In the genomic region with DNA sequence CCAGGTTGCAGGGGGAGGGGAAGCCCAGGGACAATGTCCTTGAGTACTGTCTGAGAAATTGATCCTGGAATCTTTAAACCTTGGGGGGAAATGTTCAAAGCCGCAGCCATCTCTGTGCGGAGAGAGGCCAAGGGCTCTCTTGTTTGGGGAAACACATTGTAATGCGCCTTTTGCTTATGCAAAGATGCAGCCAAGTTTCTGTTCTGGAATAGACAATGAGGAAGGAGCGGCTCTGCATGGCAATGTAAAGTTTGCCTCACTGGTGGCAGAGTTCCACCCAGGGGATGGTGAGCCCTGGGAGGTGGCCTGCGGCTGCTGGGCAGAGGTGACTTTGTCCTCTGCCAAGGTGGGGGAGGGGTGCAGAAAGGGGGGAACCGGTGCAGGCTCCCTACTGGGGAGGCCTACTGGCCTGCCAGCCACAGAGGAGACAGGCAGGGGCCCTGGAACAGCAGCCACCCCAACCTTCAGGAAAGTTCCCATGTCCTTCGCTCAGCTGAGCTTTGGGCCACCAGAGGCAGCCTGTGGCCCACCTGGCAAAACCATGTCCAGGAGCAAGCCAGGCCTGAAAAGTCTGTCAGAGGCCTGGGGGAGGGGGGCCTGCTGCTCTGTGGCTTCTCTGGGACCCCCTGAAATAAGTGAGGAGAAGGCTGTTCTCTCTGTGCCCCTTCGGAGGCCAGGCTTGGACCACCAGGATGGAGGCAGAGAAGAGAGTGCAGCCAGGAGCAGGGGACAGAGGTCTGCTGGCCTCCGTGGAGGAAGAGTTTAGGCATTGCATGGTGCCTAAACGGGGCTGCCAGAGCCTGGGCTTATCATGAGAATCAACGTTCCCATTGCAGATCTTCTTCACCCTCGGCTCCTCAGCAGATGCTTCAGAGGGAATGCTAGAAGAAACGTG, we compare ENCODE assay signal across 28 cellular contexts.
A peak's percentile ranks its signal among the peaks of the same experiment; 100 is the strongest.
DNase-seq lines count a peak whose midpoint lies in the region; ATAC-seq and TF ChIP-seq lines count a peak whose summit lies in the region.
"Had no signal": no experiment of that assay in that cellular context is flagged by ENCODE, and none has a peak within 500 bp of the region (broad histone marks: within the 10 kb centered on the region; RNA-seq: fewer than 3 reads in every experiment).

No MANE protein-coding gene starts in this region.

- H3K4me2 ChIP-seq in H9 (ENCODE audit: insufficient read depth, insufficient read length, low read length) (peak overlapping the region; percentile 9), IMR-90 (ENCODE audit: low read depth, low read length) (no peak overlapping the region), osteoblast (ENCODE audit: insufficient read depth, low read length) (no peak overlapping the region)

- no peak for TF ChIP-seq POLR2A in IMR-90 (IDR thresholded peaks at IDR 0.05; ENCODE audit: low read depth, low read length)

- POLR2A ChIA-PET in IMR-90 (lab: Charles Lee; ENCODE audit: unreplicated experiment) = no interaction called here

- intact Hi-C loops in IMR-90 (cut with micrococcal nuclease) = no loop called here

- no peak overlapping the region for H2BK12ac ChIP-seq in H9 (ENCODE audit: insufficient read length, low read depth, low read length)

- H4K91ac ChIP-seq in H9 (ENCODE audit: insufficient read length, low read depth, low read length) (no peak overlapping the region), IMR-90 (ENCODE audit: insufficient read depth, low read depth, low read length) (no peak overlapping the region)

- H3K14ac ChIP-seq in H9 (ENCODE audit: insufficient read depth, low read length) (0 out of 2 replicates have a peak overlapping the region, but pooled peaks have one; percentile 34), IMR-90 (replicated peaks; ENCODE audit: low read depth, low read length) (no peak overlapping the region)

- no peak overlapping the region for H3T11ph ChIP-seq in H9 (ENCODE audit: low read length)

- H3K9me3 Mint-ChIP-seq in H9 = no peaks in the 10 kb centered on the region; a peak in 1 of 5 replicates
- H3K9me3 Mint-ChIP-seq: activated naive CD4-positive, alpha-beta T cell treated with anti-CD3 and anti-CD28 coated beads, Interleukin-2, amount 50 U/mL, for 24 hours; CD8-positive, alpha-beta T cell; naive thymus-derived CD8-positive, alpha-beta T cell; T-helper 2 cell treated with Interferon-gamma antibody and Interleukin-4, amounts not matched to agents 5 μg/mL and 100 μg/mL, for 36 hours had no signal

- H4K5ac ChIP-seq in H9 (ENCODE audit: insufficient read length, low read depth, low read length) (no peak overlapping the region), IMR-90 (ENCODE audit: low read depth, low read length) (no peak overlapping the region)

- peak overlapping the region; percentile 17 to 92 (median 44); a peak in 3 of 7 replicates for H3K27ac Mint-ChIP-seq in H9
- H3K27ac Mint-ChIP-seq: activated CD4-positive, alpha-beta T cell treated with anti-CD3 and anti-CD28 coated beads for 36 hours; activated naive CD4-positive, alpha-beta T cell treated with anti-CD3 and anti-CD28 coated beads, Interleukin-2, amount 50 U/mL, for 24 hours; B cell; CD8-positive, alpha-beta T cell; naive thymus-derived CD8-positive, alpha-beta T cell; T-helper 2 cell treated with Interferon-gamma antibody and Interleukin-4, amounts not matched to agents 5 μg/mL and 100 μg/mL, for 36 hours had no signal

- H3K4me3 ChIP-seq in IMR-90 (ENCODE audit: insufficient read depth, low read depth, low read length) = no peak overlapping the region
- peak overlapping the region; percentile 27; the same call in 1 of the 2 replicates for H3K4me3 ChIP-seq in iPS-20b (ENCODE audit: low read length)
- no peak overlapping the region for H3K4me3 ChIP-seq in osteoblast (ENCODE audit: insufficient read depth, low read length)
- H3K4me3 ChIP-seq: coronary artery, skin epidermis, uterus had no signal

- 0 out of 7 replicates have a peak, but pooled peaks cover 0 to 3% (median 2%) of the 10 kb centered on the region in 3 experiments for H3K36me3 Mint-ChIP-seq in H9 (ENCODE audit: insufficient read depth in 1 of 3, low read depth in 3 of 3)
- H3K36me3 Mint-ChIP-seq: activated naive CD4-positive, alpha-beta T cell treated with anti-CD3 and anti-CD28 coated beads, Interleukin-2, amount 50 U/mL, for 24 hours; CD8-positive, alpha-beta T cell; naive thymus-derived CD8-positive, alpha-beta T cell had no signal

- H3K4me3 Mint-ChIP-seq in H9 = peak overlapping the region in 1 of 2 experiments; percentile 13; a peak in 2 of 5 replicates
- H3K4me3 Mint-ChIP-seq: activated CD4-positive, alpha-beta T cell treated with anti-CD3 and anti-CD28 coated beads for 36 hours; activated naive CD4-positive, alpha-beta T cell treated with anti-CD3 and anti-CD28 coated beads, Interleukin-2, amount 50 U/mL, for 24 hours; B cell; CD8-positive, alpha-beta T cell; naive thymus-derived CD8-positive, alpha-beta T cell; T-helper 2 cell treated with Interferon-gamma antibody and Interleukin-4, amounts not matched to agents 5 μg/mL and 100 μg/mL, for 36 hours had no signal

- H3K9ac ChIP-seq in H9 (ENCODE audit: extremely low read depth, insufficient read length, low read length) (no peak overlapping the region), IMR-90 (ENCODE audit: low read depth, low read length) (no peak overlapping the region), iPS-20b (ENCODE audit: low read depth, low read length) (no peak overlapping the region; the same call in 1 of the 2 replicates)

- CTCF ChIA-PET in IMR-90 (lab: Yijun Ruan, JAX) = no interaction called here

- H2AFZ ChIP-seq in H9 (ENCODE audit: low read length) (no peak overlapping the region), IMR-90 (replicated peaks; ENCODE audit: low read length, poor library complexity) (peak overlapping the region; percentile 26), osteoblast (ENCODE audit: low read length) (no peak overlapping the region)

- no peak for DNase-seq in H9
- no peak for DNase-seq in IMR-90
- peak; percentile 76 for DNase-seq in osteoblast (ENCODE audit: insufficient read length, low spot score, missing footprints)
- no peak for DNase-seq in GF-D8 (lab: John Stamatoyannopoulos, UW)
- DNase-seq in activated T-cell treated with anti-CD3 and anti-CD28 coated beads for 4 hours = no peak
- DNase-seq: ACHN; activated CD4-positive, alpha-beta T cell treated with anti-CD3 and anti-CD28 coated beads for 36 hours; amniotic stem cell; CD8-positive, alpha-beta T cell; effector CD8-positive, alpha-beta T cell; GOT3; Karpas-422; NCI-H1417 treated with DMSO at 0.1 percent for 48 hours; NCI-H2081 treated with DMSO at 0.1 percent for 48 hours; NCI-H345; occipital lobe; SHP77; stimulated activated naive CD4-positive, alpha-beta T cell; uterus had no signal

- H2AK5ac ChIP-seq in H9 (ENCODE audit: insufficient read length, low read length) (no peak overlapping the region), IMR-90 (ENCODE audit: low read depth, low read length) (no peak overlapping the region)

- in situ Hi-C loops in IMR-90 (cut with MboI; ENCODE audit: low sequenced_read_pairs) = no loop called here

- TF ChIP-seq RAD21 in IMR-90 (IDR thresholded peaks at IDR 0.05; ENCODE audit: low read length) = no peak

- H4K20me1 ChIP-seq in H9 (ENCODE audit: control insufficient read depth, insufficient read depth, insufficient read length) (no peaks in the 10 kb centered on the region), IMR-90 (ENCODE audit: insufficient read depth, low read length) (no peaks in the 10 kb centered on the region), osteoblast (ENCODE audit: insufficient read depth, low read length) (peaks cover 24% of the 10 kb centered on the region)

- no peak overlapping the region for H3K56ac ChIP-seq in H9 (ENCODE audit: insufficient read length, low read depth, low read length)
- no peak overlapping the region for H3K56ac ChIP-seq in IMR-90 (ENCODE audit: extremely low read depth, insufficient read depth, low read length)

- dilution Hi-C loops in IMR-90 (cut with HindIII; ENCODE audit: low sequenced_read_pairs, unreplicated experiment) = no loop called here

- TF ChIP-seq CTCF in H9 (conservative IDR thresholded peaks at IDR 0.05) (no peak), IMR-90 (conservative IDR thresholded peaks at IDR 0.05; ENCODE audit: low read depth, low read length) (no peak), osteoblast (IDR thresholded peaks at IDR 0.05; ENCODE audit: extremely low read depth, low read depth, low read length) (no peak)

- H3K27me3 Mint-ChIP-seq in H9 (ENCODE audit: low read depth) = no peaks in the 10 kb centered on the region; the same call in 1 of the 2 replicates

- no peak overlapping the region for H2BK120ac ChIP-seq in H9 (ENCODE audit: low read depth, low read length, poor library complexity, severe bottlenecking)
- H2BK120ac ChIP-seq in IMR-90 (ENCODE audit: low read depth, low read length) = no peak overlapping the region

- no TSS peak for BruUV-seq in IMR-90 (replicated peaks; lab: Mats Ljungman, UMichigan)

- no peak for ATAC-seq in IMR-90 (ENCODE audit: low read depth)
- ATAC-seq in GM18520 (IDR thresholded peaks at IDR 0.05; ENCODE audit: unreplicated experiment) = no peak
- ATAC-seq: activated CD4-positive, alpha-beta T cell treated with anti-CD3 and anti-CD28 coated beads for 36 hours; CD8-positive, alpha-beta T cell; naive thymus-derived CD8-positive, alpha-beta T cell had no signal

- H3K4me1 ChIP-seq in H9 (ENCODE audit: insufficient read depth, low read length) (peaks cover 8% of the 10 kb centered on the region; the same call in 1 of the 2 replicates), IMR-90 (ENCODE audit: control insufficient read depth, insufficient read depth, low read length) (peaks cover 8% of the 10 kb centered on the region), iPS-20b (ENCODE audit: insufficient read depth, low read length) (peaks cover 20% of the 10 kb centered on the region; the same call in 1 of the 2 replicates), osteoblast (ENCODE audit: insufficient read depth, low read length) (no peaks in the 10 kb centered on the region)
- H3K4me1 ChIP-seq: uterus had no signal

- H3K27ac ChIP-seq in H9 (ENCODE audit: insufficient read length, low read depth, low read length) (no peak overlapping the region), IMR-90 (ENCODE audit: insufficient read depth, low read length) (no peak overlapping the region), iPS-20b (ENCODE audit: low read length) (no peak overlapping the region), osteoblast (ENCODE audit: low read depth, low read length) (no peak overlapping the region)
- H3K27ac ChIP-seq: coronary artery, epithelial cell of prostate, skin epidermis, uterus had no signal

- H3K23ac ChIP-seq in H9 (ENCODE audit: insufficient read length, low read depth, low read length) (no peak overlapping the region), IMR-90 (ENCODE audit: low read depth, low read length) (no peak overlapping the region)

- H3K79me2 ChIP-seq in H9 (ENCODE audit: insufficient read depth, low read length) (no peaks in the 10 kb centered on the region), osteoblast (ENCODE audit: insufficient read depth, low read length) (peaks cover 28% of the 10 kb centered on the region)

- peaks cover 63 to 76% of the 10 kb centered on the region in 2 experiments for H3K4me1 Mint-ChIP-seq in H9
- H3K4me1 Mint-ChIP-seq: activated CD4-positive, alpha-beta T cell treated with anti-CD3 and anti-CD28 coated beads for 36 hours; activated naive CD4-positive, alpha-beta T cell treated with anti-CD3 and anti-CD28 coated beads, Interleukin-2, amount 50 U/mL, for 24 hours; B cell had no signal

- peaks cover 1% of the 10 kb centered on the region; the same call in 1 of the 2 replicates for H3K36me3 ChIP-seq in IMR-90 (ENCODE audit: control insufficient read depth, insufficient read depth, low read length)
- H3K36me3 ChIP-seq in iPS-20b (ENCODE audit: insufficient read depth, low read depth, low read length) = no peaks in the 10 kb centered on the region
- peaks cover 6% of the 10 kb centered on the region for H3K36me3 ChIP-seq in osteoblast (ENCODE audit: insufficient read depth, low read length)
- H3K36me3 ChIP-seq: uterus had no signal

- peak overlapping the region; percentile 45 for H2AK9ac ChIP-seq in IMR-90 (replicated peaks; ENCODE audit: low read depth, low read length, poor library complexity)

- H2BK5ac ChIP-seq in H9 (ENCODE audit: insufficient read length, low read length) (no peak overlapping the region), IMR-90 (ENCODE audit: low read depth, low read length, poor library complexity, severe bottlenecking) (no peak overlapping the region)

- H2BK15ac ChIP-seq in H9 (ENCODE audit: low read depth, low read length) = no peak overlapping the region
- H2BK15ac ChIP-seq in IMR-90 (ENCODE audit: low read depth, low read length) = no peak overlapping the region

- H3K79me1 ChIP-seq in H9 (ENCODE audit: insufficient read depth, low read depth, low read length, poor library complexity, severe bottlenecking) (no peaks in the 10 kb centered on the region), IMR-90 (ENCODE audit: low read depth in 1 of 2, low read length in 2 of 2) (peaks cover 2 to 13% of the 10 kb centered on the region in 2 experiments; a peak in 1 of 4 replicates)

- no peak overlapping the region for H3K18ac ChIP-seq in H9 (ENCODE audit: insufficient read length, low read depth, low read length)
- no peak overlapping the region for H3K18ac ChIP-seq in IMR-90 (ENCODE audit: low read depth, low read length)

- H4K8ac ChIP-seq in H9 (replicated peaks; ENCODE audit: insufficient read length, low read depth, low read length) (no peak overlapping the region), IMR-90 (ENCODE audit: low read depth in 2 of 2, low read length in 2 of 2) (no peak overlapping the region)

- WGBS in H9 (ENCODE audit: extremely low coverage, insufficient read length, low lambda C conversion rate) = no CpG with 5 or more reads among the region's 13 CpGs
- WGBS in IMR-90 (ENCODE audit: extremely low coverage in 2 of 2, insufficient read length in 1 of 2), 2 experiments = 67% methylated on average over 5 of the region's 13 CpGs; no CpG with 5 or more reads in 1 of the 2 experiments

- peaks cover 6% of the 10 kb centered on the region; the same call in 1 of the 2 replicates for H3K9me1 ChIP-seq in IMR-90 (ENCODE audit: insufficient read depth, low read length)

- no peaks in the 10 kb centered on the region for H3K23me2 ChIP-seq in H9 (ENCODE audit: insufficient read length, low read depth, low read length, poor library complexity, severe bottlenecking)

- no peak overlapping the region for H3K4ac ChIP-seq in H9 (ENCODE audit: low read depth, low read length)
- H3K4ac ChIP-seq in IMR-90 (ENCODE audit: low read depth, low read length) = no peak overlapping the region; the same call in 1 of the 2 replicates

- H2BK20ac ChIP-seq in H9 (ENCODE audit: low read depth, low read length, poor library complexity, severe bottlenecking) = no peak overlapping the region
- no peak overlapping the region for H2BK20ac ChIP-seq in IMR-90 (ENCODE audit: low read depth, low read length)

- H3K27me3 ChIP-seq in H9 (ENCODE audit: insufficient read depth, low read length) (no peaks in the 10 kb centered on the region), IMR-90 (ENCODE audit: control insufficient read depth, insufficient read depth, low read length) (no peaks in the 10 kb centered on the region), iPS-20b (ENCODE audit: insufficient read depth, low read length) (no peaks in the 10 kb centered on the region), osteoblast (ENCODE audit: insufficient read depth, low read length) (no peaks in the 10 kb centered on the region)
- H3K27me3 ChIP-seq: uterus had no signal

- no peaks in the 10 kb centered on the region for H3K9me3 ChIP-seq in H9 (ENCODE audit: control insufficient read depth, low read depth, low read length)
- H3K9me3 ChIP-seq in IMR-90 (ENCODE audit: control insufficient read depth, insufficient read depth, low read length) = no peaks in the 10 kb centered on the region
- H3K9me3 ChIP-seq in iPS-20b (ENCODE audit: insufficient read depth, low read depth, low read length) = no peaks in the 10 kb centered on the region
- no peaks in the 10 kb centered on the region for H3K9me3 ChIP-seq in osteoblast (ENCODE audit: low read depth, low read length)
- H3K9me3 ChIP-seq: uterus had no signal
